Comparison of ENCODE assay signal across 8 cellular contexts in the genomic region with DNA sequence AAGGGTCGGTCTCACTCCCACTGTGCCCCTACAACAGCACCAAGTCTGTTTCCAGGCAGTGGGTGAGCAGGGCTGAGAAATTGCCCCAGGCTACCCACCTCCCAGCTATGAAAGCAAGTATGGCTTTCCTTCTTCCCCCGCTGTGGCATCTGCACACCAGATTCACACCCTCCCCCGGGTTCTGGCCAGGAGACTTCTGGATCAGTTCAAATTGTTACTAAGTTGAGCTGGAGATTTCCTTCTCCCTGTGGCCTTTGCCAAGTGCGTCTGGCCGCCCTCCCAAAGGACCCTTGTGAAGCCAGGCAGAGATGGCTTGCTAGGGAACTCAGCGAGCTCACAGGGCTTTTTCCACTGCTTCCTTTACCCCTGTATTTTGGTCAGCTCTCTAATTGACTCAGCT.
"Had no signal": no experiment of that assay in that cellular context is flagged by ENCODE, and none has a peak within 500 bp of the region (broad histone marks: within the 10 kb centered on the region; RNA-seq: fewer than 3 reads in every experiment).

No MANE protein-coding gene starts in this region.

- H3K4me3 ChIP-seq: GM23338, K562 had no signal

- H2AFZ ChIP-seq: GM23338 had no signal

- DNase-seq: H7, HCEC 1CT, IMR-90, Kasumi-1, KG1 had no signal

- ATAC-seq: GM23338, K562 had no signal

- H3K27ac ChIP-seq: HL-60 had no signal

- FAIRE-seq: K562 had no signal

- H3K4me2 ChIP-seq: GM23338 had no signal
